ENCODE assay signal across 1 cellular context in the genomic region with DNA sequence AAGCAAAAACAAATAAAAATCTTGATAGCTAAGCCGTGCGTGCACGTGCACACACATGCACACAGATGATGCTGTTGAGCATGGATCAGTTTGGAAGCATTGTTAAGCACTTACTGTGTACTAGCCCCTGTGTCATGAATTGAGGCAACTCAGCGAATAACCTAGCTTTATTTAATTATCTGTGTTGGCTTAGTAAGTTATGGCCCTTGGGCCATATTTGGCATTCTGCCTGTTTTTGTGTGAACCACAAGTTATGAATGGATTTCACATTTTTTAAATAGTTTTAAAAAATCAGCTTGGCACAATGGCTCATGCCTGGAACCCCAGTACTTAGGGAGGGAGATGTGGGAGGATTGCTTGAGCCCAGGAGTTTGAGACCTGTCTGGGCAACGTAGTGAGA.
TF ChIP-seq lines count a peak whose summit lies in the region.

No MANE protein-coding gene starts in this region.

TF ChIP-seq in IMR-90, 13 proteins besides CTCF, POLR2A, EP300 and RAD21 (continued from another document):
- TF ChIP-seq, protein P1, sequence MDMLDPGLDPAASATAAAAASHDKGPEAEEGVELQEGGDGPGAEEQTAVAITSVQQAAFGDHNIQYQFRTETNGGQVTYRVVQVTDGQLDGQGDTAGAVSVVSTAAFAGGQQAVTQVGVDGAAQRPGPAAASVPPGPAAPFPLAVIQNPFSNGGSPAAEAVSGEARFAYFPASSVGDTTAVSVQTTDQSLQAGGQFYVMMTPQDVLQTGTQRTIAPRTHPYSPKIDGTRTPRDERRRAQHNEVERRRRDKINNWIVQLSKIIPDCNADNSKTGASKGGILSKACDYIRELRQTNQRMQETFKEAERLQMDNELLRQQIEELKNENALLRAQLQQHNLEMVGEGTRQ (IDR thresholded peaks at IDR 0.05; ENCODE audit: low read depth, low read length), result no peak
- no peak for TF ChIP-seq FOS (IDR thresholded peaks at IDR 0.05; ENCODE audit: low read depth, low read length)
- TF ChIP-seq MAZ (IDR thresholded peaks at IDR 0.05; ENCODE audit: borderline replicate concordance, low read depth, low read length), result no peak
- TF ChIP-seq, protein P2, sequence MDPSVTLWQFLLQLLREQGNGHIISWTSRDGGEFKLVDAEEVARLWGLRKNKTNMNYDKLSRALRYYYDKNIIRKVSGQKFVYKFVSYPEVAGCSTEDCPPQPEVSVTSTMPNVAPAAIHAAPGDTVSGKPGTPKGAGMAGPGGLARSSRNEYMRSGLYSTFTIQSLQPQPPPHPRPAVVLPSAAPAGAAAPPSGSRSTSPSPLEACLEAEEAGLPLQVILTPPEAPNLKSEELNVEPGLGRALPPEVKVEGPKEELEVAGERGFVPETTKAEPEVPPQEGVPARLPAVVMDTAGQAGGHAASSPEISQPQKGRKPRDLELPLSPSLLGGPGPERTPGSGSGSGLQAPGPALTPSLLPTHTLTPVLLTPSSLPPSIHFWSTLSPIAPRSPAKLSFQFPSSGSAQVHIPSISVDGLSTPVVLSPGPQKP (IDR thresholded peaks at IDR 0.05; ENCODE audit: borderline replicate concordance, low read depth, low read length), result no peak
- no peak for TF ChIP-seq RFX5 (IDR thresholded peaks at IDR 0.05; ENCODE audit: low read depth, low read length)
- no peak for TF ChIP-seq CHD1 (IDR thresholded peaks at IDR 0.05; ENCODE audit: low read depth, low read length)
- no peak for TF ChIP-seq MXI1 (IDR thresholded peaks at IDR 0.05; ENCODE audit: borderline replicate concordance, low read depth, low read length)
- TF ChIP-seq SMC3 (IDR thresholded peaks at IDR 0.05; ENCODE audit: low read depth, low read length), result no peak
